In genomic region chr14:50668852-50669194, GRCh38 we compare ENCODE assay signal across 8 cellular contexts. TPM values are rescaled to one million over a fixed set of nuclear protein-coding genes. Genes with fewer than 3 reads are reported as not detected.
DNase-seq lines count a peak whose midpoint lies in the region; ATAC-seq and TF ChIP-seq lines count a peak whose summit lies in the region.

No MANE protein-coding gene starts in this region.

- no peaks in the 10 kb centered on the region for H3K9me3 ChIP-seq in osteoblast (ENCODE audit: low read depth, low read length)

- peaks cover 16% of the 10 kb centered on the region for H3K4me1 Mint-ChIP-seq in activated naive CD4-positive, alpha-beta T cell treated with anti-CD3 and anti-CD28 coated beads, Interleukin-2, amount 10 ng/mL, durations not matched to agents 7 days and 5 days

- TF ChIP-seq CTCF in AG10803 (conservative IDR thresholded peaks at IDR 0.05; ENCODE audit: low read length) (no peak), NB4 (IDR thresholded peaks at IDR 0.05; ENCODE audit: low read depth, low read length) (no peak), epithelial cell of proximal tubule (conservative IDR thresholded peaks at IDR 0.05; ENCODE audit: low read depth, low read length) (no peak), osteoblast (IDR thresholded peaks at IDR 0.05; ENCODE audit: extremely low read depth, low read depth, low read length) (no peak), GM20000 (IDR thresholded peaks at IDR 0.05; ENCODE audit: extremely low read depth, missing control alignments) (no peak)

- H3K9me3 Mint-ChIP-seq in activated naive CD4-positive, alpha-beta T cell treated with anti-CD3 and anti-CD28 coated beads, Interleukin-2, amount 10 ng/mL, durations not matched to agents 7 days and 5 days, result no peaks in the 10 kb centered on the region

- peak overlapping the region; percentile 89 for H2AFZ ChIP-seq in osteoblast (ENCODE audit: low read length)

- no peak overlapping the region for H3K4me3 Mint-ChIP-seq in activated naive CD4-positive, alpha-beta T cell treated with anti-CD3 and anti-CD28 coated beads, Interleukin-2, amount 10 ng/mL, durations not matched to agents 7 days and 5 days

- no peaks in the 10 kb centered on the region for H3K27me3 ChIP-seq in osteoblast (ENCODE audit: insufficient read depth, low read length)

- H3K36me3 ChIP-seq in osteoblast (ENCODE audit: insufficient read depth, low read length), result peaks cover 5% of the 10 kb centered on the region

- no peak overlapping the region for H3K27ac ChIP-seq in osteoblast (ENCODE audit: low read depth, low read length)

- H4K20me1 ChIP-seq in osteoblast (ENCODE audit: insufficient read depth, low read length), result no peaks in the 10 kb centered on the region

- ATAC-seq in GM21576 (IDR thresholded peaks at IDR 0.05; ENCODE audit: unreplicated experiment), result no peak
- no peak for ATAC-seq in HG02938 (IDR thresholded peaks at IDR 0.05; ENCODE audit: unreplicated experiment)

- peak overlapping the region; percentile 76 for H3K4me3 ChIP-seq in AG10803 (ENCODE audit: low read length)
- peak overlapping the region; percentile 77 for H3K4me3 ChIP-seq in NB4 (ENCODE audit: low read depth, low read length)
- H3K4me3 ChIP-seq in epithelial cell of proximal tubule (ENCODE audit: low read depth, low read length), result peak overlapping the region; percentile 77
- H3K4me3 ChIP-seq in osteoblast (ENCODE audit: insufficient read depth, low read length), result peak overlapping the region; percentile 86

- no peaks in the 10 kb centered on the region for H3K27me3 Mint-ChIP-seq in activated naive CD4-positive, alpha-beta T cell treated with anti-CD3 and anti-CD28 coated beads, Interleukin-2, amount 10 ng/mL, durations not matched to agents 7 days and 5 days

- H3K4me2 ChIP-seq in osteoblast (ENCODE audit: insufficient read depth, low read length), result peak overlapping the region; percentile 91

- no peaks in the 10 kb centered on the region for H3K4me1 ChIP-seq in osteoblast (ENCODE audit: insufficient read depth, low read length)

- DNase-seq in AG10803 (ENCODE audit: low read depth) (no peak), NB4 (ENCODE audit: low read depth) (no peak), epithelial cell of proximal tubule (ENCODE audit: low read depth) (no peak), osteoblast (ENCODE audit: insufficient read length, low spot score, missing footprints) (no peak), GM20000 (ENCODE audit: low spot score) (no peak)
- DNase-seq in activated naive CD4-positive, alpha-beta T cell treated with anti-CD3 and anti-CD28 coated beads, Interleukin-2, amount 10 ng/mL, durations not matched to agents 7 days and 5 days, result no peak

- H3K79me2 ChIP-seq in osteoblast (ENCODE audit: insufficient read depth, low read length), result peaks cover 36% of the 10 kb centered on the region

- H3K36me3 Mint-ChIP-seq in activated naive CD4-positive, alpha-beta T cell treated with anti-CD3 and anti-CD28 coated beads, Interleukin-2, amount 10 ng/mL, durations not matched to agents 7 days and 5 days, result no peaks in the 10 kb centered on the region

- TF ChIP-seq POLR2A in NB4 (IDR thresholded peaks at IDR 0.05; ENCODE audit: extremely low read depth, insufficient read length), result no peak

- CTCF ChIA-PET in activated naive CD4-positive, alpha-beta T cell treated with anti-CD3 and anti-CD28 coated beads, Interleukin-2, amount 10 ng/mL, durations not matched to agents 7 days and 5 days (lab: Charles Lee), result interaction anchor here (0.6 to 1.1 kb wide), 2 partner anchors 94 to 191 kb away, joined by 4 to 6 read pairs; no protein-coding TSS in a partner anchor

- no peak overlapping the region for H3K27ac Mint-ChIP-seq in activated naive CD4-positive, alpha-beta T cell treated with anti-CD3 and anti-CD28 coated beads, Interleukin-2, amount 10 ng/mL, durations not matched to agents 7 days and 5 days

RNA-seq across cellular contexts. Expression of gene SAV1, which starts 0.7 kb away (rescaled TPM):
- 29.0 and 32.6 TPM in 2 replicates for total RNA-seq in epithelial cell of proximal tubule
- 44.2 and 50.1 TPM in 2 replicates for total RNA-seq in osteoblast
